ENCODE assay signal across 9 cellular contexts in genomic region chr19:49019242-49019932, GRCh38. TPM values are rescaled to one million over a fixed set of nuclear protein-coding genes. Genes with fewer than 3 reads are reported as not detected.
DNase-seq lines count a peak whose midpoint lies in the region; ATAC-seq, FAIRE-seq and TF ChIP-seq lines count a peak whose summit lies in the region.
"Had no signal": no experiment of that assay in that cellular context is flagged by ENCODE, and none has a peak within 500 bp of the region (broad histone marks: within the 10 kb centered on the region; RNA-seq: fewer than 3 reads in every experiment).

No MANE protein-coding gene starts in this region.

- peak; percentile 18 for DNase-seq in AG10803 (ENCODE audit: low read depth)
- peak; percentile 38 for DNase-seq in SK-N-DZ (ENCODE audit: low spot score)
- peak in 1 of 2 donors; percentile 69 for DNase-seq in activated naive CD4-positive, alpha-beta T cell treated with anti-CD3 and anti-CD28 coated beads, Interleukin-2, amount 50 U/mL, for 72 hours (ENCODE audit: low spot score in 2 of 2)
- no peak for DNase-seq in right atrium auricular region (ENCODE audit: low spot score)
- peak; percentile 81 for DNase-seq in small intestine
- DNase-seq in cerebellar nuclear complex (lab: John Stamatoyannopoulos, UW), result no peak

- no peaks in the 10 kb centered on the region for H3K9me3 ChIP-seq in right atrium auricular region
- H3K9me3 ChIP-seq in small intestine (ENCODE audit: control insufficient read depth, low read depth), result no peaks in the 10 kb centered on the region

- FAIRE-seq in small intestine (lab: Jason Lieb, UNC), result no peak

- peak; percentile 55 for ATAC-seq in HG03439 (IDR thresholded peaks at IDR 0.05; ENCODE audit: unreplicated experiment)
- ATAC-seq in activated naive CD4-positive, alpha-beta T cell treated with anti-CD3 and anti-CD28 coated beads, Interleukin-2, amount 50 U/mL, for 72 hours, result peak; percentile 33 to 60
- ATAC-seq in HG02571 (IDR thresholded peaks at IDR 0.05; ENCODE audit: unreplicated experiment), result no peak

- H3K36me3 ChIP-seq in right atrium auricular region (peaks cover 14% of the 10 kb centered on the region), small intestine (ENCODE audit: control insufficient read depth in 2 of 2, insufficient read depth in 2 of 2, low read length in 2 of 2) (peaks cover 0 to 5% of the 10 kb centered on the region in 2 donors)

- H3K4me3 ChIP-seq in AG10803 (ENCODE audit: low read length) (peak overlapping the region; percentile 47), right atrium auricular region (peak overlapping the region; percentile 26 to 55), small intestine (ENCODE audit: low read depth in 1 of 2, low read length in 2 of 2) (peak overlapping the region in 1 of 2 donors; percentile 55)

- H3K4me1 ChIP-seq in right atrium auricular region (peaks cover 0 to 27% of the 10 kb centered on the region in 2 donors), small intestine (ENCODE audit: control insufficient read depth in 2 of 2, insufficient read depth in 1 of 2, low read depth in 1 of 2, low read length in 1 of 2) (peaks cover 0 to 4% of the 10 kb centered on the region in 2 donors)

- H3K9me3 Mint-ChIP-seq in activated naive CD4-positive, alpha-beta T cell treated with anti-CD3 and anti-CD28 coated beads, Interleukin-2, amount 50 U/mL, for 72 hours, result no peaks in the 10 kb centered on the region

- H3K27me3 ChIP-seq in right atrium auricular region, result no peaks in the 10 kb centered on the region
- no peaks in the 10 kb centered on the region for H3K27me3 ChIP-seq in small intestine (ENCODE audit: control insufficient read depth in 2 of 2, insufficient read depth in 2 of 2, low read length in 2 of 2)

- WGBS in small intestine, 3 donors, result 5 to 17% (median 10%) methylated on average over 41 of the region's 41 CpGs

- H3K27ac ChIP-seq in right atrium auricular region (no peak overlapping the region), small intestine (ENCODE audit: low read depth in 1 of 2, low read length in 1 of 2) (no peak overlapping the region)

- no peaks in the 10 kb centered on the region for H3K36me3 Mint-ChIP-seq in activated naive CD4-positive, alpha-beta T cell treated with anti-CD3 and anti-CD28 coated beads, Interleukin-2, amount 50 U/mL, for 72 hours

- H3K27ac Mint-ChIP-seq in activated naive CD4-positive, alpha-beta T cell treated with anti-CD3 and anti-CD28 coated beads, Interleukin-2, amount 50 U/mL, for 72 hours, result peak overlapping the region in 1 of 2 donors; percentile 85

- TF ChIP-seq CTCF in AG10803 (conservative IDR thresholded peaks at IDR 0.05; ENCODE audit: low read length), result no peak
- TF ChIP-seq CTCF in right atrium auricular region (IDR thresholded peaks at IDR 0.05), result no peak

RNA-seq across cellular contexts. Expression of gene LHB, which starts 2.5 kb away (rescaled TPM):
- not detected in 2 replicates for polyA plus RNA-seq in SK-N-DZ (2014; cell fraction: cytosol; rRNA removed)
- not detected in 2 replicates for polyA plus RNA-seq in SK-N-DZ (2014; cell fraction: nucleus; rRNA removed)
- not detected for total RNA-seq in activated naive CD4-positive, alpha-beta T cell treated with anti-CD3 and anti-CD28 coated beads, Interleukin-2, amount 50 U/mL, for 72 hours
- total RNA-seq in right atrium auricular region, result not detected
- polyA plus RNA-seq in small intestine, result 10 to 100 TPM in 1 of 3 donors, 1 to 10 TPM in 2; 1.6 to 40.5 (median 8.9) TPM
- polyA plus RNA-seq: neural cell had no signal

RNA-seq across cellular contexts. Expression of gene CGB3, which starts 4.7 kb away (rescaled TPM):
- polyA plus RNA-seq in SK-N-DZ (2014; cell fraction: cytosol; rRNA removed), result not detected in 2 replicates
- not detected in 2 replicates for polyA plus RNA-seq in SK-N-DZ (2014; cell fraction: nucleus; rRNA removed)
- not detected for total RNA-seq in activated naive CD4-positive, alpha-beta T cell treated with anti-CD3 and anti-CD28 coated beads, Interleukin-2, amount 50 U/mL, for 72 hours
- not detected for total RNA-seq in right atrium auricular region
- polyA plus RNA-seq in small intestine, result not detected
- polyA plus RNA-seq: neural cell had no signal

RNA-seq across cellular contexts. Expression of gene CGB2, which starts 12.3 kb away (rescaled TPM):
- polyA plus RNA-seq in SK-N-DZ (2014; cell fraction: cytosol; rRNA removed), result not detected in 2 replicates
- not detected in 2 replicates for polyA plus RNA-seq in SK-N-DZ (2014; cell fraction: nucleus; rRNA removed)
- total RNA-seq in activated naive CD4-positive, alpha-beta T cell treated with anti-CD3 and anti-CD28 coated beads, Interleukin-2, amount 50 U/mL, for 72 hours, result not detected
- not detected for total RNA-seq in right atrium auricular region
- not detected for polyA plus RNA-seq in small intestine
- polyA plus RNA-seq: neural cell had no signal

RNA-seq across cellular contexts. Expression of gene CGB1, which starts 17.3 kb away (rescaled TPM):
- not detected in 2 replicates for polyA plus RNA-seq in SK-N-DZ (2014; cell fraction: cytosol; rRNA removed)
- polyA plus RNA-seq in SK-N-DZ (2014; cell fraction: nucleus; rRNA removed), result 0.89 TPM in 1 of 2 replicates, not detected in the other
- not detected for total RNA-seq in activated naive CD4-positive, alpha-beta T cell treated with anti-CD3 and anti-CD28 coated beads, Interleukin-2, amount 50 U/mL, for 72 hours
- not detected for total RNA-seq in right atrium auricular region
- not detected for polyA plus RNA-seq in small intestine
- polyA plus RNA-seq: neural cell had no signal

RNA-seq across cellular contexts. Expression of gene CGB5, which starts 24.3 kb away (rescaled TPM):
- polyA plus RNA-seq in SK-N-DZ (2014; cell fraction: cytosol; rRNA removed), result not detected in 2 replicates
- not detected in 2 replicates for polyA plus RNA-seq in SK-N-DZ (2014; cell fraction: nucleus; rRNA removed)
- total RNA-seq in activated naive CD4-positive, alpha-beta T cell treated with anti-CD3 and anti-CD28 coated beads, Interleukin-2, amount 50 U/mL, for 72 hours, result not detected
- total RNA-seq in right atrium auricular region, result not detected
- not detected for polyA plus RNA-seq in small intestine
- polyA plus RNA-seq: neural cell had no signal

Comparison
In these comparisons a context has a peak if more than half of its experiments do, and no peak if none do; other contexts are left out.
1. DNase-seq: peak in AG10803 (single experiment), SK-N-DZ (single experiment) and small intestine (single experiment); none in right atrium auricular region (single experiment) and cerebellar nuclear complex (0 of 2).